ENCODE assay signal across 7 cellular contexts in the genomic region with DNA sequence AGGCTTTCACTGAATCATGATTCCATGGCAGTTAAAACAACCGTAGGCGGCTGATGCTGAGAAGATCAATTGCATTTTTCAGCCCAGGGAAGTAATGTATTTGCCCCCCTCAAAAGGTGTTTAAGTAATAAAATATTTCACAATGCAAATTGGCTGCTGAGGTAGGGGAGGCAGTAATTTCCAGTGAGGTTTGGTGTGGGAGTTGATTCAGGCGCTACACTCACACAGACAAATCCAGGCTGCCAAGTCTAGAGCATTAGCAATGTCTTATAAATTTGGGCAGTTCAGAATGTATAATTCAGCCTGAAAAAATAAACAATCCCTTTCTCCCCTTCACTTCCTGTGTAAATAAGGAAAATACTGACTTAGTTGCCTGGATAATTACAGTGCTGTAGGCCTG.
"Had no signal": no experiment of that assay in that cellular context is flagged by ENCODE, and none has a peak within 500 bp of the region (broad histone marks: within the 10 kb centered on the region; RNA-seq: fewer than 3 reads in every experiment).

No MANE protein-coding gene starts in this region.

- H3K4me3 ChIP-seq: GM23338 had no signal

- ATAC-seq: GM23338, HepG2 had no signal

- H3K27ac ChIP-seq: HL-60 had no signal

- DNase-seq: H9, HCEC 1CT, HFFc6, KBM-7 had no signal
